28 cellular contexts compared by ENCODE assay signal in the genomic region with DNA sequence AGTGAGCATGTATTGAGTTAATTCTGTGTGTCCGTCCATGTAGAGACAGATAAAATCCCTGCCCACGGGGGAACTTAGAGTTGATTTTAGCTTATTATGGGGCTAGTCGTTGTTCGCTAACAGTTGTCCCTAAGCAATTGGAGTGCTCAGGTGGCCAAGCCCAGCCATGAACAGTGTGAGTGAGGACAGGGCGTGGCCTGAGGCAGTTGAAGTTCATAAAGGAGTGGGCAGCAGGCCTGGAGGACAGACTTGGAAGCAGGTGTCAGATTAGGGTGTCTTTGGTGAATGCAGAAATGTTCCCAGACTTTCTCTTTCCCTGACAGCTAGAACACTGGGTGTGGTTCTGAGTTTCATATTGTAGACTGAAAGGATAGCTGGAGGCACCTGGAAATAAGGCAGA. TPM values are rescaled to one million over a fixed set of nuclear protein-coding genes. Genes with fewer than 3 reads are reported as not detected.
"Had no signal": no experiment of that assay in that cellular context is flagged by ENCODE, and none has a peak within 500 bp of the region (broad histone marks: within the 10 kb centered on the region; RNA-seq: fewer than 3 reads in every experiment).

No MANE protein-coding gene starts in this region.

- H3K4me3 ChIP-seq: left ventricle myocardium inferior, lung, pancreas, prostate gland, sigmoid colon, smooth muscle cell, suprapubic skin, thoracic aorta, tibial artery, uterus had no signal

- H3K36me3 ChIP-seq: left ventricle myocardium inferior, pancreas, prostate gland, sigmoid colon, suprapubic skin, thoracic aorta, tibial artery, uterus had no signal

- H3K27ac ChIP-seq: left ventricle myocardium inferior, pancreas, prostate gland, sigmoid colon, suprapubic skin, thoracic aorta, tibial artery, uterus had no signal

- H3K27me3 ChIP-seq: pancreas, sigmoid colon, suprapubic skin, tibial artery, uterus had no signal

- H3K9me3 Mint-ChIP-seq: natural killer cell treated with Interleukin-12 subunit alpha and Interleukin-12 subunit beta and Interleukin-15 and Interleukin-18, amount 100 ng/mL, for 72 hours; stimulated activated naive CD8-positive, alpha-beta T cell treated with anti-CD3 and anti-CD28 coated beads, Interleukin-15, Interleukin-2, amounts not matched to agents 100 ng/mL and 50 ng/mL, for 24 hours had no signal

- H3K4me3 Mint-ChIP-seq: mesothelial cell of epicardium; naive thymus-derived CD4-positive, alpha-beta T cell; natural killer cell treated with Interleukin-12 subunit alpha and Interleukin-12 subunit beta and Interleukin-15 and Interleukin-18, amount 100 ng/mL, for 72 hours; stimulated activated naive B cell treated with anti-CD40 and anti-IgM and Interleukin-4, amounts not matched to agents 10 μg/mL and 1 μg/mL and 100 μg/mL, for 72 hours; stimulated activated naive CD8-positive, alpha-beta T cell treated with anti-CD3 and anti-CD28 coated beads, Interleukin-15, Interleukin-2, amounts not matched to agents 100 ng/mL and 50 ng/mL, for 24 hours had no signal

- H3K4me2 ChIP-seq: smooth muscle cell had no signal

- H3K4me1 ChIP-seq: left ventricle myocardium inferior, pancreas, prostate gland, sigmoid colon, suprapubic skin, tibial artery, uterus had no signal

- DNase-seq: head of caudate nucleus; hippocampal formation; kidney glomerular epithelial cell; left cardiac atrium; left ventricle myocardium inferior; mesendoderm; naive thymus-derived CD4-positive, alpha-beta T cell; nucleus accumbens; pancreas; posterior cingulate gyrus; retina; right cardiac atrium; sigmoid colon; stimulated activated CD4-positive, alpha-beta T cell treated with anti-CD3 and anti-CD28 coated beads, Interleukin-1b, Interleukin-23, amount 100 ng/mL, for 48 hours; stimulated activated CD4-positive, alpha-beta T cell treated with anti-CD3 and anti-CD28 coated beads, Interleukin-4, amount 100 ng/mL, for 1 hour; stimulated activated naive B cell treated with anti-CD40 and anti-IgM and Interleukin-4, amounts not matched to agents 10 μg/mL and 1 μg/mL and 100 μg/mL, for 72 hours; tibial artery; trophoblast cell; uterus had no signal

- H3K27ac Mint-ChIP-seq: mesothelial cell of epicardium; naive thymus-derived CD4-positive, alpha-beta T cell; natural killer cell treated with Interleukin-12 subunit alpha and Interleukin-12 subunit beta and Interleukin-15 and Interleukin-18, amount 100 ng/mL, for 72 hours; stimulated activated naive B cell treated with anti-CD40 and anti-IgM and Interleukin-4, amounts not matched to agents 10 μg/mL and 1 μg/mL and 100 μg/mL, for 72 hours; stimulated activated naive CD8-positive, alpha-beta T cell treated with anti-CD3 and anti-CD28 coated beads, Interleukin-15, Interleukin-2, amounts not matched to agents 100 ng/mL and 50 ng/mL, for 24 hours had no signal

- H3K36me3 Mint-ChIP-seq: mesothelial cell of epicardium; natural killer cell treated with Interleukin-12 subunit alpha and Interleukin-12 subunit beta and Interleukin-15 and Interleukin-18, amount 100 ng/mL, for 72 hours; stimulated activated naive B cell treated with anti-CD40 and anti-IgM and Interleukin-4, amounts not matched to agents 10 μg/mL and 1 μg/mL and 100 μg/mL, for 72 hours had no signal

- H3K9me3 ChIP-seq: left ventricle myocardium inferior, pancreas, prostate gland, sigmoid colon, suprapubic skin, thoracic aorta, tibial artery, uterus had no signal

- ATAC-seq: naive thymus-derived CD4-positive, alpha-beta T cell; pancreas; right cardiac atrium; stimulated activated naive B cell treated with anti-CD40 and anti-IgM and Interleukin-4, amounts not matched to agents 10 μg/mL and 1 μg/mL and 100 μg/mL, for 72 hours had no signal

- H3K27me3 Mint-ChIP-seq: stimulated activated naive CD8-positive, alpha-beta T cell treated with anti-CD3 and anti-CD28 coated beads, Interleukin-15, Interleukin-2, amounts not matched to agents 100 ng/mL and 50 ng/mL, for 24 hours had no signal

RNA-seq across cellular contexts. Expression of gene FGD5, which starts 59.9 kb away (rescaled TPM):
- total RNA-seq: myocyte; natural killer cell treated with Interleukin-12 subunit alpha and Interleukin-12 subunit beta and Interleukin-15 and Interleukin-18, amount 100 ng/mL, for 72 hours had no signal
